In the genomic region with DNA sequence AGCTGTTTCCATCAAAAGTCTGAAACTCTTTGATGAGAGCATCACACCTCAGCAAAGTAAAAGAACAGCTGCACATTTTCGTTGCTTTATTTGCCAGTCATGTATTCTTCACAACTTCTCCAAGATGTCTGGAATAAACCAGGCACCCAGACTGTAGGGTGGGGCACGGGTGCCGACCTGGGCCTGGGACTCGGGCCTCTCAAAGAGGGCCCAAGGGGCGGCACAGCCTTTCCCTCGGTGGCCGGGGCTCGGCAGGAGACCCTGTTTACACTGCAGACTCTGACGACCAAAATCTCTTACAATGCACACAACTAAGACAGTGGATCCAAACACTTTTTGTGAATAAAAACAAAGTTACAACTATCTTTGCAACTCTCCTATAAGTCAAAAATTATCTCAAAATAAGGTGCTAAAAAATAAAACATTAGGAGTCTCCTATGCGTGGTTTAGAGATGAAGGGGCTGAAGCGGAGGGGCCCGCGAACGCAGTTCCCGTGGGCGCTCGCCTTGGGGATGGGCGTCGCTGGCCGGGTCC, we compare ENCODE assay signal across 8 cellular contexts. TPM values are rescaled to one million over a fixed set of nuclear protein-coding genes. Genes with fewer than 3 reads are reported as not detected.
A peak's percentile ranks its signal among the peaks of the same experiment; 100 is the strongest.
DNase-seq lines count a peak whose midpoint lies in the region; ATAC-seq and TF ChIP-seq lines count a peak whose summit lies in the region.

No MANE protein-coding gene starts in this region.

- H3K27me3 ChIP-seq in Panc1 (ENCODE audit: control insufficient read depth, insufficient read depth, low read length) (no peaks in the 10 kb centered on the region), neuronal stem cell (ENCODE audit: control insufficient read depth in 3 of 3, insufficient read depth in 3 of 3, low read depth in 1 of 3, low read length in 3 of 3) (no peaks in the 10 kb centered on the region)

- BruUV-seq in Panc1 (replicated peaks; lab: Mats Ljungman, UMichigan) = no TSS peak

- no peak overlapping the region for H2BK12ac ChIP-seq in neuronal stem cell (ENCODE audit: low read length)

- no peak overlapping the region for H3K4ac ChIP-seq in neuronal stem cell (ENCODE audit: low read length)

- CTCF ChIA-PET in Panc1 (lab: Charles Lee) = no interaction called here

- H3K27ac ChIP-seq in Panc1 (ENCODE audit: low read length) (peak overlapping the region; percentile 77), neuronal stem cell (replicated peaks; ENCODE audit: low read length) (peak overlapping the region; percentile 92)

- intact Hi-C loops in Panc1 (cut with micrococcal nuclease; ENCODE audit: unreplicated experiment) = no loop called here

- H3K9me3 ChIP-seq in Panc1 (ENCODE audit: control insufficient read depth, insufficient read depth, low read depth, low read length) (no peaks in the 10 kb centered on the region), neuronal stem cell (replicated peaks in 1 of 2; ENCODE audit: control insufficient read depth in 2 of 2, insufficient read depth in 1 of 2, low read depth in 1 of 2, low read length in 2 of 2) (peaks cover 18 to 23% of the 10 kb centered on the region in 2 donors)

- ATAC-seq in Panc1 = no peak
- ATAC-seq in HG02763 (IDR thresholded peaks at IDR 0.05; ENCODE audit: unreplicated experiment) = no peak

- H3K4me3 ChIP-seq in Panc1 (ENCODE audit: low read depth in 2 of 2, low read length in 2 of 2) (peak overlapping the region; percentile 59 to 63), epithelial cell of proximal tubule (ENCODE audit: low read depth, low read length) (peak overlapping the region; percentile 67), neuronal stem cell (ENCODE audit: low read length in 2 of 2) (peak overlapping the region; percentile 70 to 87)

- peak overlapping the region; percentile 96 for H3K9ac ChIP-seq in neuronal stem cell (ENCODE audit: low read depth, low read length, poor library complexity)

- H3K4me1 ChIP-seq in Panc1 (ENCODE audit: control insufficient read depth, insufficient read depth, low read length) = peaks cover 11% of the 10 kb centered on the region
- H3K4me1 ChIP-seq in neuronal stem cell (ENCODE audit: control insufficient read depth in 2 of 2, insufficient read depth in 1 of 2, low read depth in 1 of 2, low read length in 2 of 2) = peaks cover 20 to 21% of the 10 kb centered on the region in 2 donors

- peak overlapping the region; percentile 69 for H2BK120ac ChIP-seq in neuronal stem cell (ENCODE audit: low read depth, low read length)

- peak overlapping the region; percentile 94 for H3K14ac ChIP-seq in neuronal stem cell (ENCODE audit: low read length)

- H4K8ac ChIP-seq in neuronal stem cell (ENCODE audit: low read depth, low read length) = no peak overlapping the region

- peak; percentile 19 for DNase-seq in G401 (ENCODE audit: low spot score)
- no peak for DNase-seq in Panc1 (ENCODE audit: low read depth, low spot score)
- no peak for DNase-seq in epithelial cell of proximal tubule (ENCODE audit: low read depth)
- DNase-seq in neuronal stem cell (ENCODE audit: low spot score) = no peak
- no peak for DNase-seq in NCI-H2196 (lab: John Stamatoyannopoulos, UW; ENCODE audit: unreplicated experiment)
- DNase-seq in mucosa of gallbladder (ENCODE audit: low spot score) = no peak
- DNase-seq in activated CD4-positive, alpha-beta T cell treated with anti-CD3 and anti-CD28 coated beads for 1 hour = no peak

- H2BK15ac ChIP-seq in neuronal stem cell (ENCODE audit: low read length) = peak overlapping the region; percentile 76

- peak overlapping the region; percentile 97 for H2AK5ac ChIP-seq in neuronal stem cell (ENCODE audit: low read depth, low read length)

- WGBS in neuronal stem cell (ENCODE audit: extremely low coverage in 2 of 2, insufficient read length in 2 of 2, insufficient replicate concordance in 1 of 2), 2 donors = no CpG with 5 or more reads among the region's 20 CpGs

- TF ChIP-seq CTCF in Panc1 (IDR thresholded peaks at IDR 0.05) = no peak
- TF ChIP-seq CTCF in epithelial cell of proximal tubule (conservative IDR thresholded peaks at IDR 0.05; ENCODE audit: low read depth, low read length) = no peak

- H2AFZ ChIP-seq in neuronal stem cell (ENCODE audit: low read length) = peak overlapping the region; percentile 81

- POLR2A ChIA-PET in Panc1 (lab: Charles Lee) = interaction anchor here (0.6 kb wide), 2 partner anchors 214 to 401 kb away, joined by 3 to 6 read pairs; no protein-coding TSS in a partner anchor

- no peak overlapping the region for H4K91ac ChIP-seq in neuronal stem cell (ENCODE audit: low read depth, low read length, poor library complexity)

- peak overlapping the region; percentile 95 for H2BK5ac ChIP-seq in neuronal stem cell (ENCODE audit: low read length)

- peak overlapping the region; percentile 97 for H3K23ac ChIP-seq in neuronal stem cell (ENCODE audit: low read depth, low read length, poor library complexity)

- peak overlapping the region; percentile 78 for H3K4me2 ChIP-seq in neuronal stem cell (ENCODE audit: insufficient read depth, low read length, poor library complexity, severe bottlenecking)

- H3K36me3 ChIP-seq in Panc1 (ENCODE audit: control insufficient read depth, insufficient read depth, low read length) (peaks cover 3% of the 10 kb centered on the region; the same call in 1 of the 2 replicates), neuronal stem cell (replicated peaks in 1 of 2; ENCODE audit: control insufficient read depth in 2 of 2, insufficient read depth in 2 of 2, low read length in 2 of 2) (peaks cover 13 to 66% of the 10 kb centered on the region in 2 donors)

- peaks cover 6% of the 10 kb centered on the region for H3K79me1 ChIP-seq in neuronal stem cell (ENCODE audit: low read depth, low read length)

- peak overlapping the region; percentile 95 for H3K18ac ChIP-seq in neuronal stem cell (ENCODE audit: low read length)

- in situ Hi-C loops in G401 (cut with HindIII; ENCODE audit: low sequenced_read_pairs) (no loop called here), Panc1 (cut with HindIII; ENCODE audit: low pct_unique_long_range_greater_than_20kb, low sequenced_read_pairs) (no loop called here)

RNA-seq across cellular contexts. Expression of gene LSS, which starts 0.7 kb away (rescaled TPM):
- 59.4 and 66.8 TPM in 2 replicates for total RNA-seq in G401 (2014; rRNA removed; shearing (Covaris generic))
- total RNA-seq in Panc1 (2021; ENCODE audit: unreplicated experiment) (111 TPM), epithelial cell of proximal tubule (32.0 and 106 TPM in 2 replicates), mucosa of gallbladder (125 TPM)
- 86.2 TPM for polyA plus RNA-seq in Panc1 (2012; ENCODE audit: insufficient read length)
- 42.5 TPM for polyA plus RNA-seq in neuronal stem cell (2013, experiment 1 of 2)
- polyA plus RNA-seq in neuronal stem cell (2013, experiment 2 of 2) = 42.2 TPM

RNA-seq across cellular contexts. Expression of gene SPATC1L, which starts 43.6 kb away (rescaled TPM):
- total RNA-seq in G401 (2014; rRNA removed; shearing (Covaris generic)) = 5.9 and 11.2 TPM in 2 replicates
- total RNA-seq in Panc1 (2021; ENCODE audit: unreplicated experiment) (0.26 TPM), epithelial cell of proximal tubule (15.6 and 22.0 TPM in 2 replicates), mucosa of gallbladder (6.9 TPM)
- polyA plus RNA-seq in Panc1 (2012; ENCODE audit: insufficient read length) = 0.50 TPM
- polyA plus RNA-seq in neuronal stem cell (2013, experiment 1 of 2) = 38.2 TPM
- 37.5 TPM for polyA plus RNA-seq in neuronal stem cell (2013, experiment 2 of 2)

RNA-seq across cellular contexts. Expression of gene MCM3AP, which starts 57.5 kb away (rescaled TPM):
- 102 and 127 TPM in 2 replicates for total RNA-seq in G401 (2014; rRNA removed; shearing (Covaris generic))
- total RNA-seq in Panc1 (2021; ENCODE audit: unreplicated experiment) (95.0 TPM), epithelial cell of proximal tubule (65.1 and 84.7 TPM in 2 replicates), mucosa of gallbladder (107 TPM)
- polyA plus RNA-seq in Panc1 (2012; ENCODE audit: insufficient read length) = 45.3 TPM
- 40.7 TPM for polyA plus RNA-seq in neuronal stem cell (2013, experiment 1 of 2)
- polyA plus RNA-seq in neuronal stem cell (2013, experiment 2 of 2) = 38.0 TPM

RNA-seq across cellular contexts. Expression of gene YBEY, which starts 58.3 kb away (rescaled TPM):
- 29.0 and 52.6 TPM in 2 replicates for total RNA-seq in G401 (2014; rRNA removed; shearing (Covaris generic))
- 10.7 TPM for total RNA-seq in Panc1 (2021; ENCODE audit: unreplicated experiment)
- 10.1 TPM for polyA plus RNA-seq in Panc1 (2012; ENCODE audit: insufficient read length)
- total RNA-seq in epithelial cell of proximal tubule = 7.0 and 10.9 TPM in 2 replicates
- polyA plus RNA-seq in neuronal stem cell (2013, experiment 1 of 2) = 36.3 TPM
- 33.5 TPM for polyA plus RNA-seq in neuronal stem cell (2013, experiment 2 of 2)
- 8.9 TPM for total RNA-seq in mucosa of gallbladder
